8 cellular contexts compared by ENCODE assay signal in genomic region chrX:89757767-89758166, GRCh38.
DNase-seq lines count a peak whose midpoint lies in the region; ATAC-seq and TF ChIP-seq lines count a peak whose summit lies in the region.
"Not testable (repeated sequence)": the region's sequence is repeated elsewhere in the genome, so short reads cannot be mapped to it uniquely, and the experiment has no call there.

No MANE protein-coding gene starts in this region.

- peak; percentile 53 for ATAC-seq in GM18907 (IDR thresholded peaks at IDR 0.05; ENCODE audit: unreplicated experiment)
- not testable (repeated sequence) for ATAC-seq in PC-3, lower lobe of right lung

- peak; percentile 48 for TF ChIP-seq CTCF in CD14-positive monocyte (IDR thresholded peaks at IDR 0.05)
- TF ChIP-seq CTCF in PC-3 (conservative IDR thresholded peaks at IDR 0.05; ENCODE audit: low read depth, low read length): peak; percentile 44; the same call in 1 of the 2 replicates
- TF ChIP-seq CTCF in fibroblast of pulmonary artery (IDR thresholded peaks at IDR 0.05; ENCODE audit: low read length, missing control alignments): peak; percentile 33
- peak; percentile 40 for TF ChIP-seq CTCF in lower lobe of right lung (IDR thresholded peaks at IDR 0.05)
- TF ChIP-seq CTCF in tibial nerve (IDR thresholded peaks at IDR 0.05): peak in 3 of 5 experiments; percentile 28 to 69 (median 54)

- not testable (repeated sequence) for H3K9me3 ChIP-seq in PC-3 (ENCODE audit: low read length); lower lobe of right lung; tibial nerve

- not testable (repeated sequence) for H3K9me3 Mint-ChIP-seq in CD14-positive monocyte

- H3K9me2 ChIP-seq in PC-3 (replicated peaks; ENCODE audit: low read length): not testable (repeated sequence)

- CTCF ChIA-PET in PC-3 (lab: Charles Lee): not testable (repeated sequence)

- not testable (repeated sequence) for H2AFZ ChIP-seq in PC-3 (ENCODE audit: low read length)

- H3K79me2 ChIP-seq in PC-3 (ENCODE audit: low read length): not testable (repeated sequence)

- H3K4me3 ChIP-seq in PC-3 (ENCODE audit: low read length); fibroblast of pulmonary artery (replicated peaks; ENCODE audit: low read depth, low read length); lower lobe of right lung; tibial nerve: not testable (repeated sequence)

- not testable (repeated sequence) for H3K27ac ChIP-seq in PC-3 (ENCODE audit: low read length); lower lobe of right lung; tibial nerve

- H3K9ac ChIP-seq in PC-3 (ENCODE audit: low read length): not testable (repeated sequence)

- H3K36me3 Mint-ChIP-seq in CD14-positive monocyte: not testable (repeated sequence)

- H3F3A ChIP-seq in PC-3 (ENCODE audit: low read length, unreplicated experiment): not testable (repeated sequence)

- not testable (repeated sequence) for H3K27me3 ChIP-seq in PC-3 (ENCODE audit: low read length); lower lobe of right lung (ENCODE audit: low read depth); tibial nerve

- not testable (repeated sequence) for H3K27ac Mint-ChIP-seq in CD14-positive monocyte

- POLR2A ChIA-PET in PC-3 (lab: Charles Lee; ENCODE audit: unreplicated experiment): not testable (repeated sequence)

- not testable (repeated sequence) for H3K27me3 Mint-ChIP-seq in CD14-positive monocyte (ENCODE audit: low read depth in 3 of 3)

- H3K4me2 ChIP-seq in PC-3 (ENCODE audit: low read length): not testable (repeated sequence)

- TF ChIP-seq EP300 in tibial nerve (IDR thresholded peaks at IDR 0.05): not testable (repeated sequence)

- BruUV-seq in PC-3 (replicated peaks; lab: Mats Ljungman, UMichigan): not testable (repeated sequence)

- not testable (repeated sequence) for H3K4me1 Mint-ChIP-seq in CD14-positive monocyte

- WGBS in tibial nerve, 2 donors: 6% methylated on average over 1 of the region's 1 CpG

- intact Hi-C loops in CD14-positive monocyte (cut with micrococcal nuclease); PC-3 (cut with micrococcal nuclease); lower lobe of right lung (cut with DNase I): not testable (repeated sequence)

- H4K20me1 ChIP-seq in PC-3 (ENCODE audit: low read length): not testable (repeated sequence)

- H3K36me3 ChIP-seq in PC-3 (ENCODE audit: low read depth, low read length); lower lobe of right lung; tibial nerve: not testable (repeated sequence)

- H3K4me1 ChIP-seq in PC-3 (ENCODE audit: insufficient read depth, low read length); lower lobe of right lung; tibial nerve: not testable (repeated sequence)

- DNase-seq in CD14-positive monocyte (ENCODE audit: low spot score); lower lobe of right lung: not testable (repeated sequence)
- DNase-seq in NAMALWA (ENCODE audit: low spot score) (peak; percentile 40), PC-3 (peak; percentile 49), astrocyte of the hippocampus (ENCODE audit: low read depth, low spot score) (peak; percentile 2), fibroblast of pulmonary artery (ENCODE audit: low read depth) (peak; percentile 6), tibial nerve (ENCODE audit: low spot score in 2 of 2) (peak in 1 of 2 donors; percentile 5)

- not testable (repeated sequence) for H3K4me3 Mint-ChIP-seq in CD14-positive monocyte

- TF ChIP-seq POLR2A in tibial nerve (IDR thresholded peaks at IDR 0.05): not testable (repeated sequence)
